7 cellular contexts compared by ENCODE assay signal in genomic region chr19:3060852-3061182, GRCh38. TPM values are rescaled to one million over a fixed set of nuclear protein-coding genes. Genes with fewer than 3 reads are reported as not detected.
DNase-seq lines count a peak whose midpoint lies in the region; ATAC-seq and TF ChIP-seq lines count a peak whose summit lies in the region.

No MANE protein-coding gene starts in this region.

- 22 to 32% (median 25%) methylated on average over 5 of the region's 5 CpGs for WGBS in stomach, 5 donors

- H3K4me3 Mint-ChIP-seq in activated naive CD8-positive, alpha-beta T cell treated with anti-CD3 and anti-CD28 coated beads, Interleukin-2, amount 10 ng/mL, durations not matched to agents 7 days and 5 days: peak overlapping the region; percentile 93

- H3K9me3 Mint-ChIP-seq in activated naive CD8-positive, alpha-beta T cell treated with anti-CD3 and anti-CD28 coated beads, Interleukin-2, amount 10 ng/mL, durations not matched to agents 7 days and 5 days: no peaks in the 10 kb centered on the region

- no peak overlapping the region for H3K9ac ChIP-seq in HUES6 (ENCODE audit: low read length)

- no peak for DNase-seq in activated naive CD8-positive, alpha-beta T cell treated with anti-CD3 and anti-CD28 coated beads, Interleukin-2, amount 10 ng/mL, durations not matched to agents 7 days and 5 days
- DNase-seq in iris pigment epithelial cell (ENCODE audit: low read depth) (peak; percentile 19), stomach (no peak)
- no peak for DNase-seq in stimulated activated CD4-positive, alpha-beta T cell treated with anti-CD3 and anti-CD28 coated beads, Interleukin-4, amount 100 ng/mL, for 1 hour

- intact Hi-C loops in stomach (cut with DNase I; ENCODE audit: low total_unique reads): no loop called here

- no peak for TF ChIP-seq POLR2A in stomach (IDR thresholded peaks at IDR 0.05)

- H3K36me3 Mint-ChIP-seq in activated naive CD8-positive, alpha-beta T cell treated with anti-CD3 and anti-CD28 coated beads, Interleukin-2, amount 10 ng/mL, durations not matched to agents 7 days and 5 days: peaks cover 23% of the 10 kb centered on the region

- TF ChIP-seq CTCF in stomach (IDR thresholded peaks at IDR 0.05): no peak

- H3K9me3 ChIP-seq in HUES6 (ENCODE audit: control insufficient read depth, insufficient read depth, low read depth, low read length): no peaks in the 10 kb centered on the region
- no peaks in the 10 kb centered on the region for H3K9me3 ChIP-seq in stomach

- ATAC-seq in activated naive CD8-positive, alpha-beta T cell treated with anti-CD3 and anti-CD28 coated beads, Interleukin-2, amount 10 ng/mL, durations not matched to agents 7 days and 5 days (ENCODE audit: low read depth): no peak
- ATAC-seq in GM18520 (IDR thresholded peaks at IDR 0.05; ENCODE audit: unreplicated experiment) (no peak), esophagus mucosa (no peak)

- H3K27me3 Mint-ChIP-seq in activated naive CD8-positive, alpha-beta T cell treated with anti-CD3 and anti-CD28 coated beads, Interleukin-2, amount 10 ng/mL, durations not matched to agents 7 days and 5 days: no peaks in the 10 kb centered on the region

- H3K27ac Mint-ChIP-seq in activated naive CD8-positive, alpha-beta T cell treated with anti-CD3 and anti-CD28 coated beads, Interleukin-2, amount 10 ng/mL, durations not matched to agents 7 days and 5 days: peak overlapping the region; percentile 88

- H3K36me3 ChIP-seq in HUES6 (ENCODE audit: control insufficient read depth, insufficient read depth, low read length) (peaks cover 11% of the 10 kb centered on the region), stomach (peaks cover 28 to 48% (median 44%) of the 10 kb centered on the region in 4 donors)

- H3K27me3 ChIP-seq in HUES6 (ENCODE audit: control insufficient read depth, insufficient read depth, low read length) (peaks cover 24% of the 10 kb centered on the region; the same call in 1 of the 2 replicates), stomach (no peaks in the 10 kb centered on the region)

- H3K27ac ChIP-seq in HUES6 (ENCODE audit: low read depth, low read length) (no peak overlapping the region), stomach (peak overlapping the region; percentile 93 to 99 (median 97))

- no peak for TF ChIP-seq EP300 in stomach (IDR thresholded peaks at IDR 0.05)

- H3K4me3 ChIP-seq in HUES6 (ENCODE audit: low read depth, low read length) (peak overlapping the region; percentile 72), stomach (peak overlapping the region; percentile 72 to 81 (median 76))

- peaks cover 30% of the 10 kb centered on the region for H3K4me1 Mint-ChIP-seq in activated naive CD8-positive, alpha-beta T cell treated with anti-CD3 and anti-CD28 coated beads, Interleukin-2, amount 10 ng/mL, durations not matched to agents 7 days and 5 days

- H3K4me1 ChIP-seq in HUES6 (ENCODE audit: control insufficient read depth, insufficient read depth, low read length) (peaks cover 23% of the 10 kb centered on the region), stomach (peaks cover 43 to 77% (median 75%) of the 10 kb centered on the region in 4 donors)

- POLR2A ChIA-PET in activated naive CD8-positive, alpha-beta T cell treated with anti-CD3 and anti-CD28 coated beads, Interleukin-2, amount 10 ng/mL, durations not matched to agents 7 days and 5 days (lab: Charles Lee): interaction anchor here (0.7 to 3.4 kb wide), 11 partner anchors 8 to 125 kb away, joined by 3 to 49 read pairs (median 6); partner anchors contain the start of genes NCLN and TLE6

RNA-seq across cellular contexts. Expression of gene TLE5, which starts 1.5 kb away (rescaled TPM):
- total RNA-seq in activated naive CD8-positive, alpha-beta T cell treated with anti-CD3 and anti-CD28 coated beads, Interleukin-2, amount 10 ng/mL, durations not matched to agents 7 days and 5 days: 100 to 1,000 TPM; 697 to 718 TPM
- 100 to 1,000 TPM; 126 to 386 (median 264) TPM for total RNA-seq in stomach
- 100 to 1,000 TPM; 470 to 688 (median 669) TPM for polyA plus RNA-seq in stomach
- 238 TPM for total RNA-seq in esophagus mucosa

RNA-seq across cellular contexts. Expression of gene TLE2, which starts 31.7 kb away (rescaled TPM):
- 1 to 10 TPM; 3.9 to 5.0 TPM for total RNA-seq in activated naive CD8-positive, alpha-beta T cell treated with anti-CD3 and anti-CD28 coated beads, Interleukin-2, amount 10 ng/mL, durations not matched to agents 7 days and 5 days
- total RNA-seq in stomach (10 to 100 TPM; 13.8 to 92.9 (median 47.2) TPM), esophagus mucosa (6.3 TPM)
- polyA plus RNA-seq in stomach: 10 to 100 TPM; 21.4 to 24.1 (median 21.8) TPM

RNA-seq across cellular contexts. Expression of gene GNA11, which starts 33.3 kb away (rescaled TPM):
- total RNA-seq in activated naive CD8-positive, alpha-beta T cell treated with anti-CD3 and anti-CD28 coated beads, Interleukin-2, amount 10 ng/mL, durations not matched to agents 7 days and 5 days: under 1 TPM; 0.44 to 0.71 TPM
- total RNA-seq in stomach (100 to 1,000 TPM in 1 of 5 donors, 10 to 100 TPM in 4; 40.6 to 204 (median 63.4) TPM), esophagus mucosa (24.2 TPM)
- 10 to 100 TPM; 18.9 to 31.3 (median 25.5) TPM for polyA plus RNA-seq in stomach

Comparison
In these comparisons a context has a peak if more than half of its experiments do, and no peak if none do; other contexts are left out.
1. RNA of gene GNA11, which starts 33.3 kb away (total RNA-seq): 40.6 to 204 TPM in stomach and 24.2 TPM in esophagus mucosa (single experiment); 0.44 to 0.71 TPM in activated naive CD8-positive, alpha-beta T cell treated with anti-CD3 and anti-CD28 coated beads, Interleukin-2, amount 10 ng/mL, durations not matched to agents 7 days and 5 days; every median in the first group is over 10 times any median in the second.